ENCODE assay signal across 1 cellular context in the genomic region with DNA sequence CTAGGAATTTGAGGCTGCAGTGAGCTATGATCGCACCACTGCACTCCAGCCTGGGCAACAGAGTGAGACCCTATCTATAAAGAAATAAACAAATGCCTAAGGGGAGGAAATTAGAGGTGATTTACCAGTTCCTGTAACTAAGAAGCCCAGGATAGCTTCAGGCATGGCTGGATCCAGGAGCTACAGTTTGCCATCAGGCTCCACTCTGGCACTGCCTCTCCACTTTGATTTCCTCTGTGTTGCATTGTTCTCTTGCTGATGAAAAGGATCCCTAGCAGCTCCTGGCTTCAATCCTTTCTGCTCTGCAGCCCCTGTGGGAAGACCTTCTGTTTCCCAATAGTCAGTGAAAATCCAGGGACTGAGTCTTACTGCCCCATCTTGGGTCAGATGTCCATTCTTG.
TF ChIP-seq lines count a peak whose summit lies in the region.

No MANE protein-coding gene starts in this region.

TF ChIP-seq in H1, 55 proteins besides CTCF, POLR2A, EP300 and RAD21:
- TF ChIP-seq BCL11A (IDR thresholded peaks at IDR 0.05; ENCODE audit: low read depth in 2 of 2, low read length in 2 of 2) (no peak), TAF7 (optimal IDR thresholded peaks at IDR 0.05; ENCODE audit: borderline replicate concordance, low read depth, low read length) (no peak), KDM4A (IDR thresholded peaks at IDR 0.05; ENCODE audit: low read depth, low read length, severe bottlenecking) (no peak), KDM1A (IDR thresholded peaks at IDR 0.05; ENCODE audit: borderline replicate concordance, low read length) (peak; percentile 17; the same call in 1 of the 2 replicates)
